In genomic region chr2:85806358-85807118, GRCh38 we compare ENCODE assay signal across 20 cellular contexts. TPM values are rescaled to one million over a fixed set of nuclear protein-coding genes. Genes with fewer than 3 reads are reported as not detected.
A peak's percentile ranks its signal among the peaks of the same experiment; 100 is the strongest.
DNase-seq lines count a peak whose midpoint lies in the region; ATAC-seq and TF ChIP-seq lines count a peak whose summit lies in the region.
"Had no signal": no experiment of that assay in that cellular context is flagged by ENCODE, and none has a peak within 500 bp of the region (broad histone marks: within the 10 kb centered on the region; RNA-seq: fewer than 3 reads in every experiment).

No MANE protein-coding gene starts in this region.

- POLR2A ChIA-PET in IMR-90 (lab: Charles Lee; ENCODE audit: unreplicated experiment) = interaction anchor here (0.5 to 0.6 kb wide), 2 partner anchors 189 to 342 kb away, joined by 3 to 13 read pairs; no protein-coding TSS in a partner anchor

- no peak overlapping the region for H3K56ac ChIP-seq in IMR-90 (ENCODE audit: extremely low read depth, insufficient read depth, low read length)

- H3K9ac ChIP-seq in IMR-90 (ENCODE audit: low read depth, low read length) = no peak overlapping the region

- H3K4me1 Mint-ChIP-seq in HFFc6 (ENCODE audit: low read depth) = peaks cover 35% of the 10 kb centered on the region

- no peak overlapping the region for H4K8ac ChIP-seq in IMR-90 (ENCODE audit: low read depth in 2 of 2, low read length in 2 of 2)

- in situ Hi-C loops in IMR-90 (cut with MboI; ENCODE audit: low sequenced_read_pairs) (no loop called here), KBM-7 (cut with MboI; ENCODE audit: low pct_unique_long_range_greater_than_20kb, low sequenced_read_pairs) (no loop called here)

- H3K4me3 ChIP-seq in IMR-90 (ENCODE audit: insufficient read depth, low read depth, low read length) (no peak overlapping the region), lower lobe of right lung (no peak overlapping the region)
- H3K4me3 ChIP-seq: MG63, prostate gland, vagina had no signal

- H2BK15ac ChIP-seq in IMR-90 (ENCODE audit: low read depth, low read length) = no peak overlapping the region

- no peaks in the 10 kb centered on the region for H3K36me3 Mint-ChIP-seq in HFFc6 (ENCODE audit: low read depth)
- H3K36me3 Mint-ChIP-seq: naive thymus-derived CD8-positive, alpha-beta T cell had no signal

- WGBS in IMR-90 (ENCODE audit: extremely low coverage in 2 of 2, insufficient read length in 1 of 2), 2 experiments = 100% methylated on average over 2 of the region's 4 CpGs; no CpG with 5 or more reads in 1 of the 2 experiments

- H3K18ac ChIP-seq in IMR-90 (ENCODE audit: low read depth, low read length) = no peak overlapping the region

- intact Hi-C loops in IMR-90 (cut with micrococcal nuclease) (no loop called here), lower lobe of right lung (cut with DNase I) (no loop called here)

- dilution Hi-C loops in IMR-90 (cut with HindIII; ENCODE audit: low sequenced_read_pairs, unreplicated experiment) = no loop called here

- no peaks in the 10 kb centered on the region; the same call in 1 of the 2 replicates for H3K9me3 Mint-ChIP-seq in HFFc6
- H3K9me3 Mint-ChIP-seq: activated T-cell treated with anti-CD3 and anti-CD28 coated beads, Interleukin-2, amount 50 U/mL, for 4 hours; effector memory CD8-positive, alpha-beta T cell had no signal

- H3K27me3 Mint-ChIP-seq in HFFc6 (ENCODE audit: insufficient read depth) = peaks cover 2% of the 10 kb centered on the region; the same call in 1 of the 2 replicates

- ATAC-seq in IMR-90 (ENCODE audit: low read depth) (no peak), lower lobe of right lung (peak; percentile 68 to 73)
- ATAC-seq: activated T-cell treated with anti-CD3 and anti-CD28 coated beads, Interleukin-2, amount 50 U/mL, for 4 hours; effector memory CD8-positive, alpha-beta T cell; HCT116; naive thymus-derived CD8-positive, alpha-beta T cell had no signal

- no peaks in the 10 kb centered on the region for H3K36me3 ChIP-seq in IMR-90 (ENCODE audit: control insufficient read depth, insufficient read depth, low read length)
- no peaks in the 10 kb centered on the region for H3K36me3 ChIP-seq in lower lobe of right lung
- H3K36me3 ChIP-seq: MG63, prostate gland, vagina had no signal

- no peak overlapping the region for H2BK120ac ChIP-seq in IMR-90 (ENCODE audit: low read depth, low read length)

- H3K9me3 ChIP-seq in IMR-90 (ENCODE audit: control insufficient read depth, insufficient read depth, low read length) (no peaks in the 10 kb centered on the region), lower lobe of right lung (no peaks in the 10 kb centered on the region)
- H3K9me3 ChIP-seq: prostate gland, vagina had no signal

- CTCF ChIA-PET in IMR-90 (lab: Yijun Ruan, JAX) = interaction anchor here (0.6 to 0.7 kb wide), 4 partner anchors 9 to 274 kb away, joined by 3 to 6 read pairs (median 4); no protein-coding TSS in a partner anchor

- no peak overlapping the region for H3K4ac ChIP-seq in IMR-90 (ENCODE audit: low read depth, low read length)

- H3K4me1 ChIP-seq in IMR-90 (ENCODE audit: control insufficient read depth, insufficient read depth, low read length) (peaks cover 18% of the 10 kb centered on the region), lower lobe of right lung (peaks cover 22% of the 10 kb centered on the region)

- no peak overlapping the region for H3K4me2 ChIP-seq in IMR-90 (ENCODE audit: low read depth, low read length)

- H3K27me3 ChIP-seq in IMR-90 (ENCODE audit: control insufficient read depth, insufficient read depth, low read length) (no peaks in the 10 kb centered on the region), lower lobe of right lung (ENCODE audit: low read depth) (no peaks in the 10 kb centered on the region)
- H3K27me3 ChIP-seq: MG63, vagina had no signal

- no peak overlapping the region for H3K4me3 Mint-ChIP-seq in HFFc6
- H3K4me3 Mint-ChIP-seq: activated T-cell treated with anti-CD3 and anti-CD28 coated beads, Interleukin-2, amount 50 U/mL, for 4 hours; effector memory CD8-positive, alpha-beta T cell; naive thymus-derived CD8-positive, alpha-beta T cell had no signal

- no peak for TF ChIP-seq POLR2A in IMR-90 (IDR thresholded peaks at IDR 0.05; ENCODE audit: low read depth, low read length)

- BruUV-seq in IMR-90 (replicated peaks; lab: Mats Ljungman, UMichigan) = no TSS peak

- H2AK9ac ChIP-seq in IMR-90 (replicated peaks; ENCODE audit: low read depth, low read length, poor library complexity) = no peak overlapping the region

- peak; percentile 6 to 19 for DNase-seq in AML-193 (lab: John Stamatoyannopoulos, UW)
- no peak for DNase-seq in IMR-90
- peak; percentile 12 for DNase-seq in epithelial cell of prostate (ENCODE audit: low read depth, low spot score)
- DNase-seq in lower lobe of right lung = no peak
- DNase-seq in HUDEP-2 (lab: John Stamatoyannopoulos, UW; ENCODE audit: unreplicated experiment in 76 of 76) = no peak
- no peak for DNase-seq in HFFc6
- no peak for DNase-seq in KBM-7
- DNase-seq in activated gamma-delta T cell (lab: John Stamatoyannopoulos, UW) = no peak
- DNase-seq: activated CD4-positive, alpha-beta T cell treated with anti-CD3 and anti-CD28 coated beads, Interleukin-2, amount 50 U/mL, for 4 hours; activated T-cell treated with anti-CD3 and anti-CD28 coated beads, Interleukin-2, amount 50 U/mL, for 4 hours; central memory CD4-positive, alpha-beta T cell; COR-L47; effector memory CD8-positive, alpha-beta T cell; MG63; naive thymus-derived CD8-positive, alpha-beta T cell; NCI-H2081 treated with DMSO at 0.1 percent for 48 hours; NCI-H69 had no signal

- H3K27ac ChIP-seq in IMR-90 (ENCODE audit: insufficient read depth, low read length) (no peak overlapping the region), epithelial cell of prostate (no peak overlapping the region), lower lobe of right lung (no peak overlapping the region)
- H3K27ac ChIP-seq: prostate gland, vagina had no signal

- H3K14ac ChIP-seq in IMR-90 (replicated peaks; ENCODE audit: low read depth, low read length) = no peak overlapping the region

- H3K79me1 ChIP-seq in IMR-90 (ENCODE audit: low read depth in 1 of 2, low read length in 2 of 2) = 0 out of 4 replicates have a peak, but pooled peaks cover 0 to 2% of the 10 kb centered on the region in 2 experiments

- H4K20me1 ChIP-seq in IMR-90 (ENCODE audit: insufficient read depth, low read length) = no peaks in the 10 kb centered on the region

- peaks cover 16% of the 10 kb centered on the region for H3K9me1 ChIP-seq in IMR-90 (ENCODE audit: insufficient read depth, low read length)

- H3K23ac ChIP-seq in IMR-90 (ENCODE audit: low read depth, low read length) = no peak overlapping the region

- no peak for TF ChIP-seq RAD21 in IMR-90 (IDR thresholded peaks at IDR 0.05; ENCODE audit: low read length)

- H2BK5ac ChIP-seq in IMR-90 (ENCODE audit: low read depth, low read length, poor library complexity, severe bottlenecking) = no peak overlapping the region

- TF ChIP-seq CTCF in IMR-90 (conservative IDR thresholded peaks at IDR 0.05; ENCODE audit: low read depth, low read length) = no peak
- no peak for TF ChIP-seq CTCF in lower lobe of right lung (IDR thresholded peaks at IDR 0.05)
- TF ChIP-seq CTCF in HFFc6 (IDR thresholded peaks at IDR 0.05) = no peak

- H2AK5ac ChIP-seq in IMR-90 (ENCODE audit: low read depth, low read length) = peak overlapping the region; percentile 4; the same call in 1 of the 2 replicates

- no peak overlapping the region for H2BK20ac ChIP-seq in IMR-90 (ENCODE audit: low read depth, low read length)

- H2AFZ ChIP-seq in IMR-90 (replicated peaks; ENCODE audit: low read length, poor library complexity) = no peak overlapping the region

- H4K91ac ChIP-seq in IMR-90 (ENCODE audit: insufficient read depth, low read depth, low read length) = no peak overlapping the region

- no peak overlapping the region for H3K27ac Mint-ChIP-seq in HFFc6
- H3K27ac Mint-ChIP-seq: effector memory CD8-positive, alpha-beta T cell had no signal

- H4K5ac ChIP-seq in IMR-90 (ENCODE audit: low read depth, low read length) = no peak overlapping the region

TF ChIP-seq in IMR-90, 13 proteins besides CTCF, POLR2A, EP300 and RAD21:
- TF ChIP-seq RFX5 (IDR thresholded peaks at IDR 0.05; ENCODE audit: low read depth, low read length) = no peak
- no peak for TF ChIP-seq CHD1 (IDR thresholded peaks at IDR 0.05; ENCODE audit: low read depth, low read length)
- no peak for TF ChIP-seq ELK1 (IDR thresholded peaks at IDR 0.05; ENCODE audit: borderline replicate concordance, low read depth, low read length)
- no peak for TF ChIP-seq RCOR1 (IDR thresholded peaks at IDR 0.05; ENCODE audit: insufficient replicate concordance, low read length)
- no peak for TF ChIP-seq USF2 (IDR thresholded peaks at IDR 0.05; ENCODE audit: low read depth, low read length)
- no peak for TF ChIP-seq MXI1 (IDR thresholded peaks at IDR 0.05; ENCODE audit: borderline replicate concordance, low read depth, low read length)
- peak; percentile 80 for TF ChIP-seq CEBPB (IDR thresholded peaks at IDR 0.05; ENCODE audit: low read depth, low read length)
- TF ChIP-seq SMC3 (IDR thresholded peaks at IDR 0.05; ENCODE audit: low read depth, low read length) = no peak

RNA-seq across cellular contexts. Expression of gene ATOH8, which starts 52.7 kb away (rescaled TPM):
- total RNA-seq in IMR-90 (2012; rRNA removed) (7.8 and 7.9 TPM in 2 replicates), lower lobe of right lung (44.9 TPM)
- polyA plus RNA-seq in IMR-90 (2012; rRNA removed) = 9.0 and 11.2 TPM in 2 replicates
- polyA plus RNA-seq in IMR-90 (2012; cell fraction: cytosol; rRNA removed) = 6.2 and 7.6 TPM in 2 replicates
- 5.0 and 13.0 TPM in 2 replicates for polyA plus RNA-seq in IMR-90 (2012; cell fraction: nucleus; rRNA removed; ENCODE audit: low replicate concordance)
- total RNA-seq in HFFc6 (2021; fragmentation: NEBNext Ultra II Directional; extraction: Animal tissue kit (Norgen Biotek cat#: 25700)) = 10 to 100 TPM; 34.4 to 53.0 (median 45.5) TPM
- total RNA-seq: activated T-cell treated with anti-CD3 and anti-CD28 coated beads, Interleukin-2, amount 50 U/mL, for 4 hours; naive thymus-derived CD8-positive, alpha-beta T cell had no signal
- polyA plus RNA-seq: naive thymus-derived CD8-positive, alpha-beta T cell had no signal

Comparison
In these comparisons a context has a peak if more than half of its experiments do, and no peak if none do; other contexts are left out.
1. DNase-seq: peak in AML-193 (2 of 2) and epithelial cell of prostate (single experiment); none in IMR-90 (single experiment), lower lobe of right lung (single experiment), HUDEP-2 (0 of 76), HFFc6 (single experiment), KBM-7 (single experiment) and activated gamma-delta T cell (single experiment).